ENCODE assay signal across 10 cellular contexts in the genomic region with DNA sequence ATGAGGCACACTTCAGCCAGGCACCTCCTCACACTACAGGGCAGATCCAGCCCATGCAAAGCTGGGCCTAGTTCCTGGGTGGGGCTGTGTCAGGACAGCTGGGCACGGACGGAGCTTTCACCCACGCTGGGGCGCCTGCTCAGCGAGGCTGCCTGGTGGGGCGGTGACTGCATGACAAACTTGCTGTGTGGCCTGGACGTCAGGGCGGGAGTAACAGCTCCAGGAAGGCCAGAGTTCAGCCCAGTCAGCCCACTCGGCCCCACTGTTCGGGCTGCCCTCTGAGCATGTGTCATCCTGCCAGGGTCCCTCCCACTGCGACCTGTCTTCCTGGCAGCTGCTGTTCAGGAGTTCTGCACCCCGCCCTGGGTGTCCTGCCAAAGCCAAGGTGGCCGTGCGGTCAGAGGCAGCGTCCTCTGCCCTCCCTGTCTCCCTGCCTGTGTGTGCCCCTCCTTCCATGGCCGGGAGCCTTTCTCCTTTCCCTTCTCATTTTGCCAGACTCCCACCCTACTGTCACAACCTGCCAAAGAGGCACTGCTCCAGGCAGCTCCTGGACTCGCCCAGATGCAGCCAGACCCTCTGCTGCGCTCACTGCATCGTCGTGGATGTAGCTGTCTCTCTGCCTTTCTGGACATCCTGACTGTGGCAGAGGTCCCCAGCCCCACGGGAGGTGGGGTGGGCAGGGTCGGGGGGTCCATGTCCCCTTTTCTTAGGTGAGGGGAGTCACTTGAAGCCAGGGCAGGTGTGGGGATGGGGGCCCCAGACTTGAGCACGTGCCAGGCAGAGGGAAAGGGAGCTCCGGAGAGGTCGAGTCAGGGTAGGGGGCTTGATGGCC. TPM values are rescaled to one million over a fixed set of nuclear protein-coding genes. Genes with fewer than 3 reads are reported as not detected.
DNase-seq lines count a peak whose midpoint lies in the region; ATAC-seq and TF ChIP-seq lines count a peak whose summit lies in the region.
"Had no signal": no experiment of that assay in that cellular context is flagged by ENCODE, and none has a peak within 500 bp of the region (broad histone marks: within the 10 kb centered on the region; RNA-seq: fewer than 3 reads in every experiment).

No MANE protein-coding gene starts in this region.

- H3K9me3 Mint-ChIP-seq in nephron progenitor cell: peaks cover 8% of the 10 kb centered on the region
- H3K9me3 Mint-ChIP-seq: CD8-positive, alpha-beta memory T cell had no signal

- peak overlapping the region; percentile 91 to 96 for H3K27ac ChIP-seq in esophagus (ENCODE audit: low read depth in 2 of 2, low read length in 1 of 2)

- peak overlapping the region; percentile 81 for H3K27ac Mint-ChIP-seq in nephron progenitor cell

- DNase-seq in AG10803 (ENCODE audit: low read depth): peak; percentile 33
- peak; percentile 22 for DNase-seq in NCI-H510A (lab: John Stamatoyannopoulos, UW)
- no peak for DNase-seq in nephron progenitor cell
- DNase-seq in ecto neural progenitor cell (ENCODE audit: low spot score): no peak
- no peak for DNase-seq in NCI-H446 treated with DMSO at 0.1 percent for 48 hours (lab: John Stamatoyannopoulos, UW)
- DNase-seq in NCI-H345 treated with DMSO at 0.1 percent for 48 hours (lab: John Stamatoyannopoulos, UW; ENCODE audit: unreplicated experiment): no peak
- DNase-seq: NCI-H1694 had no signal

- H3K9me3 ChIP-seq in esophagus (ENCODE audit: control insufficient read depth in 2 of 2, insufficient read depth in 1 of 2, low read depth in 1 of 2, low read length in 1 of 2): no peaks in the 10 kb centered on the region

- TF ChIP-seq CTCF in AG10803 (conservative IDR thresholded peaks at IDR 0.05; ENCODE audit: low read length) (no peak), nephron progenitor cell (IDR thresholded peaks at IDR 0.05) (no peak)

- no peaks in the 10 kb centered on the region for H3K27me3 Mint-ChIP-seq in nephron progenitor cell (ENCODE audit: low read depth, poor library complexity)

- whole genome bisulfite sequencing in esophagus, 2 donors: 35 to 40% methylated on average over 25 of the region's 25 CpGs

- H3K27me3 ChIP-seq in esophagus (ENCODE audit: control insufficient read depth in 1 of 2, insufficient read depth in 2 of 2, low read length in 2 of 2): no peaks in the 10 kb centered on the region

- H3K36me3 Mint-ChIP-seq in nephron progenitor cell (ENCODE audit: low read depth): no peaks in the 10 kb centered on the region
- H3K36me3 Mint-ChIP-seq: CD8-positive, alpha-beta memory T cell had no signal

- no peak overlapping the region for H3K4me3 Mint-ChIP-seq in nephron progenitor cell

- H3K4me3 ChIP-seq in AG10803 (ENCODE audit: low read length) (no peak overlapping the region), esophagus (ENCODE audit: low read depth in 1 of 2, low read length in 2 of 2) (no peak overlapping the region)

- peaks cover 44% of the 10 kb centered on the region for H3K4me1 Mint-ChIP-seq in nephron progenitor cell

- ATAC-seq in HG02759 (IDR thresholded peaks at IDR 0.05; ENCODE audit: unreplicated experiment): no peak

- H3K4me1 ChIP-seq in esophagus (ENCODE audit: control insufficient read depth in 2 of 2, insufficient read depth in 2 of 2, low read length in 1 of 2): peaks cover 8 to 43% of the 10 kb centered on the region in 2 donors

- no peaks in the 10 kb centered on the region for H3K36me3 ChIP-seq in esophagus (ENCODE audit: control insufficient read depth in 2 of 2, insufficient read depth in 2 of 2, low read length in 1 of 2)

RNA-seq across cellular contexts. Expression of a gene that starts 33.0 kb away (rescaled TPM):
- polyA plus RNA-seq in esophagus: 10 to 100 TPM in 1 of 2 donors, 1 to 10 TPM in 1; 9.3 to 10.5 TPM

RNA-seq across cellular contexts. Expression of a gene that starts 33.6 kb away (rescaled TPM):
- polyA plus RNA-seq in esophagus: 1 to 10 TPM; 5.4 to 9.9 TPM

RNA-seq across cellular contexts. Expression of a gene that starts 39.9 kb away (rescaled TPM):
- 10 to 100 TPM; 47.1 to 54.9 TPM for polyA plus RNA-seq in esophagus

RNA-seq across cellular contexts. Expression of a gene that starts 55.9 kb away (rescaled TPM):
- polyA plus RNA-seq in esophagus: 100 to 1,000 TPM in 1 of 2 donors, 10 to 100 TPM in 1; 60.0 to 290 TPM

Comparison
In these comparisons a context has a peak if more than half of its experiments do, and no peak if none do; other contexts are left out.
1. DNase-seq: peak in AG10803 (single experiment) and NCI-H510A (single experiment); none in nephron progenitor cell (single experiment), ecto neural progenitor cell (single experiment), NCI-H446 treated with DMSO at 0.1 percent for 48 hours (single experiment) and NCI-H345 treated with DMSO at 0.1 percent for 48 hours (single experiment).